8 cellular contexts compared by ENCODE assay signal in genomic region chr2:38947241-38948239, GRCh38. TPM values are rescaled to one million over a fixed set of nuclear protein-coding genes. Genes with fewer than 3 reads are reported as not detected.
DNase-seq lines count a peak whose midpoint lies in the region; ATAC-seq and TF ChIP-seq lines count a peak whose summit lies in the region.

No MANE protein-coding gene starts in this region.

- intact Hi-C loops in ascending aorta (cut with DNase I): loop anchor here (2.0 to 5.0 kb wide), 2 partner anchors 90 to 281 kb away; no protein-coding TSS in a partner anchor

- peaks cover 12% of the 10 kb centered on the region for H3K27me3 Mint-ChIP-seq in T-helper 2 cell treated with Interferon-gamma antibody and Interleukin-4, amounts not matched to agents 5 μg/mL and 100 μg/mL, for 36 hours (ENCODE audit: low read depth)

- no peaks in the 10 kb centered on the region for H3K36me3 ChIP-seq in ascending aorta
- H3K36me3 ChIP-seq in hepatocyte (replicated peaks; ENCODE audit: insufficient read depth, low read depth): no peaks in the 10 kb centered on the region

- no peak overlapping the region for H3K4me2 ChIP-seq in hepatocyte

- H3K4me1 ChIP-seq in ascending aorta (no peaks in the 10 kb centered on the region), hepatocyte (ENCODE audit: insufficient read depth) (no peaks in the 10 kb centered on the region)

- DNase-seq in EH (ENCODE audit: low read depth) (peak; percentile 71), NCI-H1694 (lab: John Stamatoyannopoulos, UW) (peak; percentile 86), ascending aorta (ENCODE audit: low spot score in 2 of 2) (peak; percentile 14 to 81), hepatocyte (ENCODE audit: low spot score) (peak; percentile 85), smooth muscle cell of the brain vasculature (ENCODE audit: low read depth, low spot score) (peak; percentile 51)
- peak; percentile 54 for DNase-seq in T-helper 2 cell treated with Interferon-gamma antibody and Interleukin-4, amounts not matched to agents 5 μg/mL and 100 μg/mL, for 36 hours (ENCODE audit: low spot score)

- H3K27ac ChIP-seq in ascending aorta (no peak overlapping the region), hepatocyte (no peak overlapping the region)

- H3K27me3 ChIP-seq in ascending aorta (no peaks in the 10 kb centered on the region), hepatocyte (no peaks in the 10 kb centered on the region)

- H3K36me3 Mint-ChIP-seq in T-helper 2 cell treated with Interferon-gamma antibody and Interleukin-4, amounts not matched to agents 5 μg/mL and 100 μg/mL, for 36 hours (ENCODE audit: low read depth): no peaks in the 10 kb centered on the region

- no peaks in the 10 kb centered on the region for H3K9me2 ChIP-seq in hepatocyte (replicated peaks; ENCODE audit: insufficient read depth)

- 44% methylated on average over 11 of the region's 11 CpGs for WGBS in hepatocyte (ENCODE audit: low lambda C conversion rate, missing lambda C conversion rate)

- H3K4me3 Mint-ChIP-seq in T-helper 2 cell treated with Interferon-gamma antibody and Interleukin-4, amounts not matched to agents 5 μg/mL and 100 μg/mL, for 36 hours: no peak overlapping the region

- H3K4me3 ChIP-seq in ascending aorta: no peak overlapping the region
- H3K4me3 ChIP-seq in hepatocyte: no peak overlapping the region

- no peak overlapping the region for H2AFZ ChIP-seq in hepatocyte

- no peaks in the 10 kb centered on the region for H3K9me3 Mint-ChIP-seq in T-helper 2 cell treated with Interferon-gamma antibody and Interleukin-4, amounts not matched to agents 5 μg/mL and 100 μg/mL, for 36 hours

- ATAC-seq in HG02571 (IDR thresholded peaks at IDR 0.05; ENCODE audit: unreplicated experiment) (peak; percentile 66), HG02973 (IDR thresholded peaks at IDR 0.05; ENCODE audit: unreplicated experiment) (no peak)

- no peaks in the 10 kb centered on the region for H4K20me1 ChIP-seq in hepatocyte (ENCODE audit: insufficient read depth, poor library complexity, severe bottlenecking)

- H3K9me3 ChIP-seq in ascending aorta (no peaks in the 10 kb centered on the region), hepatocyte (ENCODE audit: low read depth) (no peaks in the 10 kb centered on the region)

- H3K27ac Mint-ChIP-seq in T-helper 2 cell treated with Interferon-gamma antibody and Interleukin-4, amounts not matched to agents 5 μg/mL and 100 μg/mL, for 36 hours: no peak overlapping the region

- TF ChIP-seq CTCF in ascending aorta (IDR thresholded peaks at IDR 0.05): peak; percentile 42 to 76 (median 62)
- TF ChIP-seq CTCF in hepatocyte (IDR thresholded peaks at IDR 0.05; ENCODE audit: poor library complexity): peak; percentile 62

- no peaks in the 10 kb centered on the region for H3K79me2 ChIP-seq in hepatocyte

- no peaks in the 10 kb centered on the region for H3K4me1 Mint-ChIP-seq in T-helper 2 cell treated with Interferon-gamma antibody and Interleukin-4, amounts not matched to agents 5 μg/mL and 100 μg/mL, for 36 hours (ENCODE audit: low read depth)

RNA-seq across cellular contexts. Expression of gene ARHGEF33, which starts 57.9 kb away (rescaled TPM):
- 6.4 TPM for total RNA-seq in ascending aorta
- 0.12 and 0.27 TPM in 2 replicates for total RNA-seq in hepatocyte
- polyA plus RNA-seq in hepatocyte: 0.31 and 0.62 TPM in 2 replicates
